In genomic region chr14:29894030-29894429, GRCh38 we compare ENCODE assay signal across 22 cellular contexts. TPM values are rescaled to one million over a fixed set of nuclear protein-coding genes. Genes with fewer than 3 reads are reported as not detected.
"Had no signal": no experiment of that assay in that cellular context is flagged by ENCODE, and none has a peak within 500 bp of the region (broad histone marks: within the 10 kb centered on the region; RNA-seq: fewer than 3 reads in every experiment).

No MANE protein-coding gene starts in this region.

- H3K36me3 Mint-ChIP-seq: naive thymus-derived CD4-positive, alpha-beta T cell; stimulated activated effector memory CD8-positive, alpha-beta T cell treated with anti-CD3 and anti-CD28 coated beads, Interleukin-12 subunit alpha, Interleukin-12 subunit beta, amount 100 ng/mL, for 72 hours had no signal

- H3K4me3 Mint-ChIP-seq: naive thymus-derived CD4-positive, alpha-beta T cell; nephron progenitor cell; stimulated activated effector memory CD8-positive, alpha-beta T cell treated with anti-CD3 and anti-CD28 coated beads, Interleukin-12 subunit alpha, Interleukin-12 subunit beta, amount 100 ng/mL, for 72 hours; stimulated activated naive CD8-positive, alpha-beta T cell treated with anti-CD3 and anti-CD28 coated beads, Interleukin-15, Interleukin-2, amounts not matched to agents 100 ng/mL and 50 ng/mL, for 24 hours had no signal

- H3K27ac Mint-ChIP-seq: stimulated activated effector memory CD8-positive, alpha-beta T cell treated with anti-CD3 and anti-CD28 coated beads, Interleukin-12 subunit alpha, Interleukin-12 subunit beta, amount 100 ng/mL, for 72 hours; stimulated activated naive CD8-positive, alpha-beta T cell treated with anti-CD3 and anti-CD28 coated beads, Interleukin-15, Interleukin-2, amounts not matched to agents 100 ng/mL and 50 ng/mL, for 24 hours had no signal

- ATAC-seq: esophagus mucosa; heart right ventricle; naive thymus-derived CD4-positive, alpha-beta T cell; right lobe of liver; stimulated activated effector memory CD8-positive, alpha-beta T cell treated with anti-CD3 and anti-CD28 coated beads, Interleukin-12 subunit alpha, Interleukin-12 subunit beta, amount 100 ng/mL, for 72 hours had no signal

- H3K27ac ChIP-seq: heart right ventricle, left ventricle myocardium inferior, parathyroid adenoma, prostate gland, right lobe of liver, thoracic aorta, transverse colon had no signal

- H3K9me3 Mint-ChIP-seq: nephron progenitor cell had no signal

- H3K27me3 Mint-ChIP-seq: naive thymus-derived CD4-positive, alpha-beta T cell; stimulated activated naive CD8-positive, alpha-beta T cell treated with anti-CD3 and anti-CD28 coated beads, Interleukin-15, Interleukin-2, amounts not matched to agents 100 ng/mL and 50 ng/mL, for 24 hours had no signal

- DNase-seq: cortex of kidney; dorsolateral prefrontal cortex; effector CD8-positive, alpha-beta T cell; heart right ventricle; hypothalamus; islet precursor cell; left ventricle myocardium inferior; mesendoderm; naive thymus-derived CD4-positive, alpha-beta T cell; nephron progenitor cell; retina; right lobe of liver; stimulated activated CD4-positive, alpha-beta T cell treated with anti-CD3 and anti-CD28 coated beads, Interleukin-4, amount 100 ng/mL, for 1 hour; stimulated activated CD8-positive, alpha-beta memory T cell treated with anti-CD3 and anti-CD28 coated beads, Interleukin-4, amount 100 ng/mL, for 48 hours; transverse colon had no signal

- H3K4me1 Mint-ChIP-seq: naive thymus-derived CD4-positive, alpha-beta T cell; stimulated activated effector memory CD8-positive, alpha-beta T cell treated with anti-CD3 and anti-CD28 coated beads, Interleukin-12 subunit alpha, Interleukin-12 subunit beta, amount 100 ng/mL, for 72 hours had no signal

RNA-seq across cellular contexts. Expression of gene PRKD1, which starts 33.6 kb away (rescaled TPM):
- total RNA-seq: mononuclear cell; naive thymus-derived CD4-positive, alpha-beta T cell had no signal
- polyA plus RNA-seq: naive thymus-derived CD4-positive, alpha-beta T cell had no signal
